In genomic region chr3:182509312-182509711, GRCh38 we compare ENCODE assay signal across 12 cellular contexts.
A peak's percentile ranks its signal among the peaks of the same experiment; 100 is the strongest.
DNase-seq lines count a peak whose midpoint lies in the region; ATAC-seq and TF ChIP-seq lines count a peak whose summit lies in the region.
"Had no signal": no experiment of that assay in that cellular context is flagged by ENCODE, and none has a peak within 500 bp of the region (broad histone marks: within the 10 kb centered on the region; RNA-seq: fewer than 3 reads in every experiment).

No MANE protein-coding gene starts in this region.

- H4K20me1 ChIP-seq in OCI-LY3 (ENCODE audit: insufficient read depth, low read length), result no peaks in the 10 kb centered on the region

- TF ChIP-seq CTCF in HEK293 (tag by site-specific recombination; IDR thresholded peaks at IDR 0.05), result no peak
- TF ChIP-seq CTCF in OCI-LY3 (IDR thresholded peaks at IDR 0.05; ENCODE audit: low read depth, low read length), result no peak

- no peaks in the 10 kb centered on the region for H3K36me3 ChIP-seq in HEK293 (ENCODE audit: control insufficient read depth in 2 of 2, insufficient read depth in 1 of 2, low read length in 2 of 2)
- no peaks in the 10 kb centered on the region for H3K36me3 ChIP-seq in OCI-LY3 (replicated peaks; ENCODE audit: low read depth, low read length)
- H3K36me3 ChIP-seq in iPS-20b (ENCODE audit: insufficient read depth, low read depth, low read length), result no peaks in the 10 kb centered on the region
- H3K36me3 ChIP-seq: thyroid gland had no signal

- no peaks in the 10 kb centered on the region for H3K79me2 ChIP-seq in OCI-LY3 (ENCODE audit: low read length)

- H3K27me3 ChIP-seq in OCI-LY3 (ENCODE audit: low read depth, low read length) (no peaks in the 10 kb centered on the region), iPS-20b (ENCODE audit: insufficient read depth, low read length) (no peaks in the 10 kb centered on the region)
- H3K27me3 ChIP-seq: thyroid gland had no signal

- H3K4me3 ChIP-seq in HEK293 (ENCODE audit: low read depth, low read length) (no peak overlapping the region), OCI-LY3 (ENCODE audit: low read length) (peak overlapping the region; percentile 37), iPS-20b (ENCODE audit: low read length) (no peak overlapping the region)
- H3K4me3 ChIP-seq: thyroid gland had no signal

- no peak overlapping the region for H3K27ac ChIP-seq in HEK293 (ENCODE audit: extremely low read depth, low read depth, low read length)
- no peak overlapping the region for H3K27ac ChIP-seq in OCI-LY3 (ENCODE audit: low read length)
- no peak overlapping the region for H3K27ac ChIP-seq in iPS-20b (ENCODE audit: low read length)
- H3K27ac ChIP-seq: thyroid gland had no signal

- H2AFZ ChIP-seq in OCI-LY3 (ENCODE audit: low read depth, low read length), result no peak overlapping the region

- H3K9ac ChIP-seq in OCI-LY3 (ENCODE audit: low read length), result peak overlapping the region; percentile 13; the same call in 1 of the 2 replicates
- peak overlapping the region; percentile 3; the same call in 1 of the 2 replicates for H3K9ac ChIP-seq in iPS-20b (ENCODE audit: low read depth, low read length)

- no peak for ATAC-seq in GM18873 (IDR thresholded peaks at IDR 0.05; ENCODE audit: low FRiP score, unreplicated experiment)
- ATAC-seq: left cardiac atrium; stimulated activated memory B cell treated with anti-CD40 and anti-IgM and Interleukin-4, amounts not matched to agents 10 μg/mL and 1 μg/mL and 100 μg/mL, for 72 hours had no signal

- H3K9me3 ChIP-seq in HEK293 (ENCODE audit: control insufficient read depth, insufficient read depth, low read depth, low read length), result no peaks in the 10 kb centered on the region
- H3K9me3 ChIP-seq in OCI-LY3 (ENCODE audit: insufficient read depth, low read length), result no peaks in the 10 kb centered on the region
- no peaks in the 10 kb centered on the region for H3K9me3 ChIP-seq in iPS-20b (ENCODE audit: insufficient read depth, low read depth, low read length)
- H3K9me3 ChIP-seq: thyroid gland had no signal

- H3K4me2 ChIP-seq in OCI-LY3 (ENCODE audit: low read length), result peak overlapping the region; percentile 81

- no peaks in the 10 kb centered on the region for H3K4me1 ChIP-seq in HEK293 (ENCODE audit: control insufficient read depth, insufficient read depth, low read length)
- peaks cover 25% of the 10 kb centered on the region for H3K4me1 ChIP-seq in OCI-LY3 (ENCODE audit: low read length)
- H3K4me1 ChIP-seq in iPS-20b (ENCODE audit: insufficient read depth, low read length), result peaks cover 12% of the 10 kb centered on the region; the same call in 1 of the 2 replicates

- CTCF ChIA-PET in HEK293 (lab: Yijun Ruan, JAX), result no interaction called here

- peak; percentile 66 for DNase-seq in retina
- no peak for DNase-seq in stimulated activated CD4-positive, alpha-beta T cell treated with anti-CD3 and anti-CD28 coated beads, Interleukin-1b, Interleukin-23, amount 100 ng/mL, for 48 hours
- DNase-seq in activated effector memory CD4-positive, alpha-beta T cell treated with anti-CD3 and anti-CD28 coated beads, Interleukin-2, amount 50 U/mL, for 16 hours, result no peak
- DNase-seq: activated naive CD8-positive, alpha-beta T cell treated with anti-CD3 and anti-CD28 coated beads, Interleukin-2, amount 10 ng/mL, durations not matched to agents 7 days and 5 days; left cardiac atrium; occipital lobe; thyroid gland had no signal

- POLR2A ChIA-PET in HEK293 (lab: Yijun Ruan, JAX), result no interaction called here

TF ChIP-seq in HEK293, 187 proteins besides CTCF, POLR2A, EP300 and RAD21:
- no peak for TF ChIP-seq ZSCAN5A (tag by site-specific recombination; IDR thresholded peaks at IDR 0.05)
- no peak for TF ChIP-seq ZNF792 (tag by site-specific recombination; IDR thresholded peaks at IDR 0.05)
- TF ChIP-seq ZFHX2 (tag by site-specific recombination; conservative IDR thresholded peaks at IDR 0.05), result peak; percentile 56
